19 cellular contexts compared by ENCODE assay signal in genomic region chr17:55587608-55588139, GRCh38.
A peak's percentile ranks its signal among the peaks of the same experiment; 100 is the strongest.
DNase-seq lines count a peak whose midpoint lies in the region; ATAC-seq, FAIRE-seq and TF ChIP-seq lines count a peak whose summit lies in the region.
"Had no signal": no experiment of that assay in that cellular context is flagged by ENCODE, and none has a peak within 500 bp of the region (broad histone marks: within the 10 kb centered on the region; RNA-seq: fewer than 3 reads in every experiment).

No MANE protein-coding gene starts in this region.

- H3K4me3 Mint-ChIP-seq in mesothelial cell of epicardium = no peak overlapping the region
- H3K4me3 Mint-ChIP-seq in activated CD4-positive, alpha-beta T cell treated with anti-CD3 and anti-CD28 coated beads, Interleukin-2, amount 10 ng/mL, durations not matched to agents 24 days and 14 days = no peak overlapping the region
- H3K4me3 Mint-ChIP-seq: activated T-helper 1 cell treated with anti-CD3 and anti-CD28 coated beads, Interleukin-12 subunit alpha, Interleukin-12 subunit beta, Interleukin-2, Interleukin-4 antibody, amounts not matched to agents 30 ng/mL and 10 ng/mL and 1 ng/mL, durations not matched to agents 14 hours and 24 hours and 36 hours; CD4-positive, alpha-beta memory T cell; effector memory CD8-positive, alpha-beta T cell had no signal

- no peaks in the 10 kb centered on the region for H3K36me3 Mint-ChIP-seq in mesothelial cell of epicardium
- H3K36me3 Mint-ChIP-seq in activated CD4-positive, alpha-beta T cell treated with anti-CD3 and anti-CD28 coated beads, Interleukin-2, amount 10 ng/mL, durations not matched to agents 24 days and 14 days (ENCODE audit: low read depth) = no peaks in the 10 kb centered on the region
- H3K36me3 Mint-ChIP-seq: CD4-positive, alpha-beta memory T cell had no signal

- no peaks in the 10 kb centered on the region for H3K27me3 ChIP-seq in upper lobe of right lung
- H3K27me3 ChIP-seq: Peyer's patch had no signal

- peaks cover 27% of the 10 kb centered on the region for H3K4me1 Mint-ChIP-seq in mesothelial cell of epicardium
- no peaks in the 10 kb centered on the region for H3K4me1 Mint-ChIP-seq in activated CD4-positive, alpha-beta T cell treated with anti-CD3 and anti-CD28 coated beads, Interleukin-2, amount 10 ng/mL, durations not matched to agents 24 days and 14 days

- intact Hi-C loops in upper lobe of right lung (cut with DNase I) = loop anchor here (10.0 kb wide), 1 partner anchor 53 kb away; no protein-coding TSS in a partner anchor
- intact Hi-C loops in activated CD4-positive, alpha-beta T cell treated with anti-CD3 and anti-CD28 coated beads, Interleukin-2, amount 10 ng/mL, durations not matched to agents 24 days and 14 days (cut with micrococcal nuclease) = no loop called here

- TF ChIP-seq CTCF in fibroblast of the aortic adventitia (IDR thresholded peaks at IDR 0.05; ENCODE audit: insufficient read depth, low read length) (no peak), mesothelial cell of epicardium (IDR thresholded peaks at IDR 0.05; ENCODE audit: unreplicated experiment) (no peak), upper lobe of right lung (IDR thresholded peaks at IDR 0.05) (no peak), D721Med (IDR thresholded peaks at IDR 0.05; ENCODE audit: insufficient read depth, missing control alignments) (no peak)

- no peaks in the 10 kb centered on the region for H3K27me3 Mint-ChIP-seq in mesothelial cell of epicardium (ENCODE audit: low read depth)
- H3K27me3 Mint-ChIP-seq in activated CD4-positive, alpha-beta T cell treated with anti-CD3 and anti-CD28 coated beads, Interleukin-2, amount 10 ng/mL, durations not matched to agents 24 days and 14 days = peaks cover 28% of the 10 kb centered on the region
- H3K27me3 Mint-ChIP-seq: CD4-positive, alpha-beta memory T cell had no signal

- no peaks in the 10 kb centered on the region for H3K36me3 ChIP-seq in upper lobe of right lung
- H3K36me3 ChIP-seq: Peyer's patch had no signal

- H3K27ac ChIP-seq in upper lobe of right lung = peak overlapping the region; percentile 18

- DNase-seq in fibroblast of the aortic adventitia (ENCODE audit: low read depth) (peak; percentile 74), mesothelial cell of epicardium (ENCODE audit: low spot score in 2 of 2, unreplicated experiment in 2 of 2) (no peak), upper lobe of right lung (no peak), KBM-7 (no peak), D721Med (ENCODE audit: insufficient read length, low spot score) (no peak)
- DNase-seq in activated CD4-positive, alpha-beta T cell treated with anti-CD3 and anti-CD28 coated beads, Interleukin-2, amount 10 ng/mL, durations not matched to agents 24 days and 14 days = no peak
- DNase-seq: activated CD4-positive, alpha-beta T cell treated with anti-CD3 and anti-CD28 coated beads for 4 hours; CD4-positive, alpha-beta memory T cell; effector memory CD8-positive, alpha-beta T cell; GF-D8; hypothalamus; stimulated activated CD4-positive, alpha-beta T cell treated with anti-CD3 and anti-CD28 coated beads, Interleukin-2, amount 100 ng/mL, for 48 hours; stimulated activated naive CD4-positive, alpha-beta T cell had no signal

- FAIRE-seq in TTC549 (lab: Jason Lieb, UNC) (peak; percentile 49), D721Med (lab: Jason Lieb, UNC) (no peak)
- FAIRE-seq: GM18507 had no signal

- peaks cover 35% of the 10 kb centered on the region for H3K4me1 ChIP-seq in upper lobe of right lung

- H3K4me3 ChIP-seq in fibroblast of the aortic adventitia (ENCODE audit: low read depth, low read length) = no peak overlapping the region
- no peak overlapping the region for H3K4me3 ChIP-seq in upper lobe of right lung
- H3K4me3 ChIP-seq: Peyer's patch had no signal

- ATAC-seq in upper lobe of right lung = peak; percentile 40
- no peak for ATAC-seq in GM19395 (IDR thresholded peaks at IDR 0.05; ENCODE audit: unreplicated experiment)
- ATAC-seq: effector memory CD8-positive, alpha-beta T cell had no signal

- H3K9me3 Mint-ChIP-seq in mesothelial cell of epicardium = peaks cover 13% of the 10 kb centered on the region
- no peaks in the 10 kb centered on the region for H3K9me3 Mint-ChIP-seq in activated CD4-positive, alpha-beta T cell treated with anti-CD3 and anti-CD28 coated beads, Interleukin-2, amount 10 ng/mL, durations not matched to agents 24 days and 14 days
- H3K9me3 Mint-ChIP-seq: activated T-helper 1 cell treated with anti-CD3 and anti-CD28 coated beads, Interleukin-12 subunit alpha, Interleukin-12 subunit beta, Interleukin-2, Interleukin-4 antibody, amounts not matched to agents 30 ng/mL and 10 ng/mL and 1 ng/mL, durations not matched to agents 14 hours and 24 hours and 36 hours; effector memory CD8-positive, alpha-beta T cell had no signal

- H3K9me3 ChIP-seq in upper lobe of right lung = no peaks in the 10 kb centered on the region
- H3K9me3 ChIP-seq: Peyer's patch had no signal

- H3K27ac Mint-ChIP-seq in mesothelial cell of epicardium = peak overlapping the region; percentile 74
- no peak overlapping the region for H3K27ac Mint-ChIP-seq in activated CD4-positive, alpha-beta T cell treated with anti-CD3 and anti-CD28 coated beads, Interleukin-2, amount 10 ng/mL, durations not matched to agents 24 days and 14 days
- H3K27ac Mint-ChIP-seq: activated T-helper 1 cell treated with anti-CD3 and anti-CD28 coated beads, Interleukin-12 subunit alpha, Interleukin-12 subunit beta, Interleukin-2, Interleukin-4 antibody, amounts not matched to agents 30 ng/mL and 10 ng/mL and 1 ng/mL, durations not matched to agents 14 hours and 24 hours and 36 hours; effector memory CD8-positive, alpha-beta T cell; progenitor cell of endocrine pancreas had no signal

- in situ Hi-C loops in KBM-7 (cut with MboI; ENCODE audit: low pct_unique_long_range_greater_than_20kb, low sequenced_read_pairs) = no loop called here
